ENCODE assay signal across 1 cellular context in the genomic region with DNA sequence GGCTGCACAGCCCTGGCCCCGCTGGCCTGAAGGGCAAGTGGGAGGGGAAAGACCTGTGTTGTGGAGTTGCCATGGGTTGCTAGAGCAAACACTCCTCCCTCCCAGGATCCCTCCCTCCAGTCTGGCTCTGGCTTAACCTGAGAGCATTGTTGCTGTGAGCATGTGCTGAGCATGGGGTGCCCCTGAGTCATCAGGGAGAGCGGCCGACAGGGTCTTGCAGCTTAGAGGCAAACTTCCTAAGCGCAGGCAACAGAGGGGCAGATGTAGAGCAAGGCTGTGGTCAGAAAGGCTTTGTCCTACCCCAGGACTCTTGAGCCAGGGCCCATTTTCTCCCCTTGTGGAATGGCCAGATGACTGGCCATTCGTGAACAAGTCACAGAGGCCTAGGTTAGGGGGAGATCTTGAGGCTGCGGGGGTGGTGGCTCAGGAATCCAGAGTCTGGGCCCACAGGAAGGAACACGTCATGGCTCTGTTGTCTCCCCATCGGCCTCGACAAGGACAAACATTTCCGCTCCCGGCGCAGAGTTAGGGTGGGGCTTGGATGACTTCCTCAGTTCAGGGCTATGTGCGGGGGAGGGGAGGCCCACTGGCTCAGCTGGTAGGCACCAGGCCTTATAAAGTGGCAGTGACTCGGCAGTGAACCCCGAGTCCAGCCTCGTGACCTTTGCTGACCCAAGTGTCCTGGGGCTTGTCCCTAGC.
TF ChIP-seq lines count a peak whose summit lies in the region.

No MANE protein-coding gene starts in this region.

TF ChIP-seq in SK-N-SH, 30 proteins besides CTCF, POLR2A, EP300 and RAD21 (continued from another document):
- TF ChIP-seq IRF3 (IDR thresholded peaks at IDR 0.05; ENCODE audit: low read depth, low read length) (no peak), TCF12 (IDR thresholded peaks at IDR 0.05) (peak; percentile 79; the same call in 1 of the 2 replicates), FOXM1 (IDR thresholded peaks at IDR 0.05; ENCODE audit: low read depth) (peak; percentile 35; the same call in 1 of the 2 replicates), JUND (IDR thresholded peaks at IDR 0.05) (peak; percentile 44; the same call in 1 of the 2 replicates), FOXJ3 (CRISPR knock-in tag; IDR thresholded peaks at IDR 0.05) (no peak), ELF1 (IDR thresholded peaks at IDR 0.05) (peak; percentile 57; the same call in 1 of the 2 replicates), GABPA (IDR thresholded peaks at IDR 0.05; ENCODE audit: low read depth) (peak; percentile 65), NRF1 (IDR thresholded peaks at IDR 0.05; ENCODE audit: low read depth, low read length) (no peak; the same call in 1 of the 2 replicates), MXI1 (IDR thresholded peaks at IDR 0.05; ENCODE audit: low read depth, low read length) (0 out of 2 replicates have a peak, but pooled peaks have one; percentile 22), NFIC (IDR thresholded peaks at IDR 0.05; ENCODE audit: borderline replicate concordance) (peak; percentile 81), EZH2phosphoT487 (IDR thresholded peaks at IDR 0.05; ENCODE audit: borderline replicate concordance, low read depth) (no peak), PBX3 (IDR thresholded peaks at IDR 0.05) (peak; percentile 58), GATA2 (CRISPR knock-in tag; IDR thresholded peaks at IDR 0.05) (no peak), SIN3A (IDR thresholded peaks at IDR 0.05; ENCODE audit: borderline replicate concordance, low read depth, low read length) (peak; percentile 69), YY1 (IDR thresholded peaks at IDR 0.05; ENCODE audit: low read depth) (peak; percentile 56; the same call in 1 of the 2 replicates), FOSL2 (IDR thresholded peaks at IDR 0.05; ENCODE audit: borderline replicate concordance, low read depth) (peak; percentile 53), MAX (IDR thresholded peaks at IDR 0.05; ENCODE audit: low read depth) (peak; percentile 99), CHD2 (IDR thresholded peaks at IDR 0.05; ENCODE audit: low read length, partially characterized antibody) (no peak), MEF2A (IDR thresholded peaks at IDR 0.05; ENCODE audit: borderline replicate concordance, low read depth) (no peak), RCOR1 (IDR thresholded peaks at IDR 0.05; ENCODE audit: low read length) (no peak), USF1 (IDR thresholded peaks at IDR 0.05; ENCODE audit: borderline replicate concordance, low read depth) (0 out of 2 replicates have a peak, but pooled peaks have one; percentile 1), POLR2AphosphoS5 (IDR thresholded peaks at IDR 0.05; ENCODE audit: low read depth, low read length) (peak; percentile 21; the same call in 1 of the 2 replicates), RFX5 (IDR thresholded peaks at IDR 0.05; ENCODE audit: low read length) (no peak)
- TF ChIP-seq, protein P1, sequence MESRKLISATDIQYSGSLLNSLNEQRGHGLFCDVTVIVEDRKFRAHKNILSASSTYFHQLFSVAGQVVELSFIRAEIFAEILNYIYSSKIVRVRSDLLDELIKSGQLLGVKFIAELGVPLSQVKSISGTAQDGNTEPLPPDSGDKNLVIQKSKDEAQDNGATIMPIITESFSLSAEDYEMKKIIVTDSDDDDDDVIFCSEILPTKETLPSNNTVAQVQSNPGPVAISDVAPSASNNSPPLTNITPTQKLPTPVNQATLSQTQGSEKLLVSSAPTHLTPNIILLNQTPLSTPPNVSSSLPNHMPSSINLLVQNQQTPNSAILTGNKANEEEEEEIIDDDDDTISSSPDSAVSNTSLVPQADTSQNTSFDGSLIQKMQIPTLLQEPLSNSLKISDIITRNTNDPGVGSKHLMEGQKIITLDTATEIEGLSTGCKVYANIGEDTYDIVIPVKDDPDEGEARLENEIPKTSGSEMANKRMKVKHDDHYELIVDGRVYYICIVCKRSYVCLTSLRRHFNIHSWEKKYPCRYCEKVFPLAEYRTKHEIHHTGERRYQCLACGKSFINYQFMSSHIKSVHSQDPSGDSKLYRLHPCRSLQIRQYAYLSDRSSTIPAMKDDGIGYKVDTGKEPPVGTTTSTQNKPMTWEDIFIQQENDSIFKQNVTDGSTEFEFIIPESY (IDR thresholded peaks at IDR 0.05; ENCODE audit: borderline replicate concordance, low read depth), result no peak
